ENCODE assay signal across 22 cellular contexts in the genomic region with DNA sequence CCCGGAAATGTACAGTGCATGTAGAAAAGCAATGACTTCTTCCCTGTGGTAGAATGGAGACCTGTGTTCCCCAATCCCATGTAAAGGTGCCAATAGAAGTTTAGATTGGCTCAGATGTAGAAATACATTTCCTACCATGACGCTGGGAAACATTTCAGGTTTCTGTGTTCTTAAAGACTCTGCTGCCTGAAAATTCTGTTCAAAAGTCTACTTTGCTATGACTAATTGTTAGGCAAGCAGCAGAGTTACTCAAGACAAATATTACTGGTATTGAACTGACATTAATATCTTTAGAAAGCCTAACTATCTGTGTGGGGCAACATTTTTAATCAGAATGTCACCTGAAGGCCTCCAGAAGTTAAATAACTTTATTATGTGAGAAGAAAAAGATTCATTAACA.
DNase-seq lines count a peak whose midpoint lies in the region; ATAC-seq and TF ChIP-seq lines count a peak whose summit lies in the region.
"Had no signal": no experiment of that assay in that cellular context is flagged by ENCODE, and none has a peak within 500 bp of the region (broad histone marks: within the 10 kb centered on the region; RNA-seq: fewer than 3 reads in every experiment).

No MANE protein-coding gene starts in this region.

- peaks cover 2 to 3% of the 10 kb centered on the region in 2 donors for H3K9me3 Mint-ChIP-seq in natural killer cell
- peaks cover 2% of the 10 kb centered on the region for H3K9me3 Mint-ChIP-seq in activated T-cell treated with anti-CD3 and anti-CD28 coated beads, Interleukin-2, amount 50 U/mL, for 24 hours
- H3K9me3 Mint-ChIP-seq: activated T-helper 2 cell treated with anti-CD3 and anti-CD28 coated beads, Interferon-gamma antibody, Interleukin-2, Interleukin-4, amounts not matched to agents 10 μg/mL and 5 μg/mL and 100 μg/mL, durations not matched to agents 14 hours and 24 hours and 36 hours had no signal

- TF ChIP-seq CTCF in astrocyte of the spinal cord (IDR thresholded peaks at IDR 0.05; ENCODE audit: low read depth, low read length) (no peak), fibroblast of the aortic adventitia (IDR thresholded peaks at IDR 0.05; ENCODE audit: insufficient read depth, low read length) (no peak), tibial artery (IDR thresholded peaks at IDR 0.05) (no peak), natural killer cell (IDR thresholded peaks at IDR 0.05) (no peak)

- H3K4me1 Mint-ChIP-seq in natural killer cell, result no peaks in the 10 kb centered on the region
- H3K4me1 Mint-ChIP-seq in activated T-cell treated with anti-CD3 and anti-CD28 coated beads, Interleukin-2, amount 50 U/mL, for 24 hours (ENCODE audit: low read depth), result no peaks in the 10 kb centered on the region
- H3K4me1 Mint-ChIP-seq: memory B cell; naive thymus-derived CD4-positive, alpha-beta T cell had no signal

- H3K36me3 Mint-ChIP-seq in natural killer cell, result no peaks in the 10 kb centered on the region
- H3K36me3 Mint-ChIP-seq in activated T-cell treated with anti-CD3 and anti-CD28 coated beads, Interleukin-2, amount 50 U/mL, for 24 hours (ENCODE audit: low read depth), result no peaks in the 10 kb centered on the region
- H3K36me3 Mint-ChIP-seq: memory B cell had no signal

- in situ Hi-C loops in astrocyte of the spinal cord (cut with HindIII; ENCODE audit: low sequenced_read_pairs), result no loop called here

- no peaks in the 10 kb centered on the region for H3K27me3 ChIP-seq in tibial artery
- H3K27me3 ChIP-seq: heart left ventricle, vagina had no signal

- peak overlapping the region; percentile 20 for H3K27ac ChIP-seq in tibial artery
- H3K27ac ChIP-seq: coronary artery, heart left ventricle, parathyroid adenoma, SK-N-MC, vagina had no signal

- intact Hi-C loops in tibial artery (cut with DNase I; ENCODE audit: low total_unique reads) (no loop called here), natural killer cell (cut with micrococcal nuclease) (no loop called here)

- H3K9me3 ChIP-seq in tibial artery, result no peaks in the 10 kb centered on the region
- H3K9me3 ChIP-seq: vagina had no signal

- H3K27ac Mint-ChIP-seq in natural killer cell, result no peak overlapping the region
- H3K27ac Mint-ChIP-seq in activated T-cell treated with anti-CD3 and anti-CD28 coated beads, Interleukin-2, amount 50 U/mL, for 24 hours, result no peak overlapping the region
- H3K27ac Mint-ChIP-seq: activated T-helper 2 cell treated with anti-CD3 and anti-CD28 coated beads, Interferon-gamma antibody, Interleukin-2, Interleukin-4, amounts not matched to agents 10 μg/mL and 5 μg/mL and 100 μg/mL, durations not matched to agents 14 hours and 24 hours and 36 hours; memory B cell; naive thymus-derived CD4-positive, alpha-beta T cell had no signal

- H3K36me3 ChIP-seq in tibial artery, result no peaks in the 10 kb centered on the region
- H3K36me3 ChIP-seq: heart left ventricle, vagina had no signal

- H3K4me3 ChIP-seq in astrocyte of the spinal cord (ENCODE audit: low read depth, low read length), result no peak overlapping the region
- H3K4me3 ChIP-seq in fibroblast of the aortic adventitia (ENCODE audit: low read depth, low read length), result no peak overlapping the region
- H3K4me3 ChIP-seq in tibial artery, result no peak overlapping the region
- H3K4me3 ChIP-seq: coronary artery, heart left ventricle, SK-N-MC, skin epidermis, vagina had no signal

- peaks cover 0 to 21% (median 2%) of the 10 kb centered on the region in 4 donors for H3K4me1 ChIP-seq in tibial artery
- H3K4me1 ChIP-seq: heart left ventricle, parathyroid adenoma, vagina had no signal

- ATAC-seq in natural killer cell, result no peak
- ATAC-seq: heart left ventricle; naive thymus-derived CD4-positive, alpha-beta T cell had no signal

- H3K4me3 Mint-ChIP-seq in natural killer cell, result no peak overlapping the region
- no peak overlapping the region for H3K4me3 Mint-ChIP-seq in activated T-cell treated with anti-CD3 and anti-CD28 coated beads, Interleukin-2, amount 50 U/mL, for 24 hours
- H3K4me3 Mint-ChIP-seq: memory B cell; naive thymus-derived CD4-positive, alpha-beta T cell had no signal

- peaks cover 9 to 13% of the 10 kb centered on the region in 2 donors for H3K27me3 Mint-ChIP-seq in natural killer cell (ENCODE audit: low read depth in 2 of 2)
- peaks cover 6% of the 10 kb centered on the region for H3K27me3 Mint-ChIP-seq in activated T-cell treated with anti-CD3 and anti-CD28 coated beads, Interleukin-2, amount 50 U/mL, for 24 hours
- H3K27me3 Mint-ChIP-seq: memory B cell had no signal

- DNase-seq in HCEC 1CT (peak; percentile 70), astrocyte of the spinal cord (ENCODE audit: low read depth, low spot score) (peak; percentile 44), fibroblast of the aortic adventitia (ENCODE audit: low read depth) (peak; percentile 84), tibial artery (no peak), natural killer cell (no peak), DMS 273 treated with DMSO at 0.1 percent for 48 hours (lab: John Stamatoyannopoulos, UW) (no peak)
- no peak for DNase-seq in activated T-cell treated with anti-CD3 and anti-CD28 coated beads, Interleukin-2, amount 50 U/mL, for 24 hours
- DNase-seq: amniotic stem cell; heart left ventricle; naive thymus-derived CD4-positive, alpha-beta T cell; NCI-H1436; NCI-H2171; NCI-H774; stimulated activated CD4-positive, alpha-beta T cell treated with anti-CD3 and anti-CD28 coated beads, Interleukin-2, amount 100 ng/mL, for 48 hours; T-helper 9 cell had no signal

Comparison
In these comparisons a context has a peak if more than half of its experiments do, and no peak if none do; other contexts are left out.
1. DNase-seq: peak in HCEC 1CT (single experiment), astrocyte of the spinal cord (single experiment) and fibroblast of the aortic adventitia (single experiment); none in tibial artery (0 of 2), natural killer cell (single experiment), DMS 273 treated with DMSO at 0.1 percent for 48 hours (single experiment) and activated T-cell treated with anti-CD3 and anti-CD28 coated beads, Interleukin-2, amount 50 U/mL, for 24 hours (single experiment).